ENCODE assay signal across 8 cellular contexts in the genomic region with DNA sequence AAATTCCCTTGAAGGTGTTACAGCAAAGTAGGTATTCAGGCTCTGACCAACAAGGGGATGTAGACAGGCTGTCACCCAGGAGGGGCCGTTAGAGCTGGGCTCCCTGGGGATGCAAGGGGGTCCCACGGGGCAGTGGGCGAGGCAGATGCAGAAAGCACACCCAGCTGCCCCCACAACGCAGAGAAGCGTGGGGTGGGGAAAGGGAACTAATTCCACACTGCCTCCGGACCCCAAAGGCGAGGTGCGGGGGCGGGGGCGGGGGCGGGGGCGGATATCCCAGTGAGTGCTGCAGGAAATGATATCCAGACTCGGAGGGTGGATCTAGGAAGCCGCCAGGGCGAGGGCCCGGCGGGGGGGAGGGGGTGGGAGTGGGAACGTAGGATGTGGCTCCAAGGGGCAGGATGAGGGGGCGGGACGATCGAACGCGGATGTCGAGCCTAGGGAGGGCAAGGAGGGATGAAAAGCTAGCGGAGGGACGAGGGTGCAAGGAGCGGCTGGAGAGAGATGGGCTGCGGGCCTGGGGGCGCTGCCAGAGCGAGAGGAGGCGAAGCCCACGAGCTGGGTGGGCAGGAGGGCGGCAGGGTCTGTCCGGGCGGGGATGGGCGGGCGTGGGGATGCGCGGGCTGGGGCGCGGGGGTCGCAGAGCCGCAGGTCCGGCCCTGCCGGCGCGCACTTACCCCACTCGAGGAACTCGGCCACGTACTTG. TPM values are rescaled to one million over a fixed set of nuclear protein-coding genes. Genes with fewer than 3 reads are reported as not detected.
DNase-seq lines count a peak whose midpoint lies in the region; ATAC-seq and TF ChIP-seq lines count a peak whose summit lies in the region.

No MANE protein-coding gene starts in this region.

- TF ChIP-seq CTCF in A673 (conservative IDR thresholded peaks at IDR 0.05; ENCODE audit: low read depth, low read length) (no peak), choroid plexus epithelial cell (conservative IDR thresholded peaks at IDR 0.05; ENCODE audit: low read depth, low read length) (no peak), testis (IDR thresholded peaks at IDR 0.05) (no peak)

- peaks cover 24% of the 10 kb centered on the region for H3K4me1 ChIP-seq in A673 (ENCODE audit: insufficient read depth, low read length, poor library complexity, severe bottlenecking)
- H3K4me1 ChIP-seq in testis, result peaks cover 28% of the 10 kb centered on the region

- H3K27me3 ChIP-seq in A673 (replicated peaks; ENCODE audit: insufficient read depth, low read depth, low read length, poor library complexity), result no peaks in the 10 kb centered on the region
- no peaks in the 10 kb centered on the region for H3K27me3 ChIP-seq in testis

- H3K36me3 ChIP-seq in A673 (ENCODE audit: insufficient read depth, low read length, poor library complexity, severe bottlenecking) (no peaks in the 10 kb centered on the region), testis (ENCODE audit: low read depth, missing control alignments) (no peaks in the 10 kb centered on the region)

- intact Hi-C loops in A673 (cut with micrococcal nuclease; ENCODE audit: unreplicated experiment), result no loop called here
- intact Hi-C loops in testis (cut with DNase I; ENCODE audit: low total_unique reads), result no loop called here

- peak; percentile 15 for ATAC-seq in GM19324 (IDR thresholded peaks at IDR 0.05; ENCODE audit: low FRiP score, unreplicated experiment)
- peak; percentile 40 for ATAC-seq in left lobe of liver

- POLR2A ChIA-PET in A673 (lab: Charles Lee; ENCODE audit: low non-redundant PET), result no interaction called here

- TF ChIP-seq POLR2A in testis (IDR thresholded peaks at IDR 0.05), result no peak

- 2 to 3% methylated on average over 29 to 43 of the region's 50 CpGs for WGBS in testis, 2 donors

- DNase-seq in A673 (ENCODE audit: low spot score) (peak; percentile 92), NCI-H510A treated with DMSO at 0.1 percent for 48 hours (lab: John Stamatoyannopoulos, UW) (peak; percentile 23), choroid plexus epithelial cell (ENCODE audit: low read depth) (peak; percentile 57), left lobe of liver (ENCODE audit: low spot score) (peak; percentile 76), testis (peak; percentile 85), retina (no peak), NCI-H446 treated with DMSO at 0.1 percent for 48 hours (lab: John Stamatoyannopoulos, UW) (no peak)

- H3K9me3 ChIP-seq in A673 (ENCODE audit: low read depth, low read length, poor library complexity, severe bottlenecking), result no peaks in the 10 kb centered on the region
- H3K9me3 ChIP-seq in testis, result no peaks in the 10 kb centered on the region

- peak overlapping the region; percentile 82 for H3K27ac ChIP-seq in A673 (ENCODE audit: low read depth, low read length, poor library complexity, severe bottlenecking)
- H3K27ac ChIP-seq in testis, result peak overlapping the region; percentile 94 to 95

- H3K4me3 ChIP-seq in A673 (ENCODE audit: low read depth, low read length, poor library complexity, severe bottlenecking) (peak overlapping the region; percentile 84), choroid plexus epithelial cell (ENCODE audit: low read depth, low read length) (peak overlapping the region; percentile 93), testis (peak overlapping the region; percentile 90 to 99)

- CTCF ChIA-PET in A673 (lab: Charles Lee), result no interaction called here

- no TSS peak for BruUV-seq in A673 (replicated peaks; lab: Mats Ljungman, UMichigan)

RNA-seq across cellular contexts. Expression of a gene that starts 0.9 kb away (rescaled TPM):
- total RNA-seq in A673 (2021) (103 and 106 TPM in 2 replicates), left lobe of liver (45.0 TPM), testis (100 to 1,000 TPM; 201 to 216 TPM)
- 90.3 TPM for polyA plus RNA-seq in testis (ENCODE audit: insufficient read depth, low read depth, low replicate concordance)

RNA-seq across cellular contexts. Expression of a gene that starts 27.5 kb away (rescaled TPM):
- 0.99 and 2.3 TPM in 2 replicates for total RNA-seq in A673 (2021)
- total RNA-seq in left lobe of liver, result not detected
- total RNA-seq in testis, result 1 to 10 TPM; 1.9 to 5.6 TPM
- polyA plus RNA-seq in testis (ENCODE audit: insufficient read depth, low read depth, low replicate concordance), result 3.9 TPM

RNA-seq across cellular contexts. Expression of a gene that starts 38.0 kb away (rescaled TPM):
- total RNA-seq in A673 (2021), result not detected in 2 replicates
- total RNA-seq in left lobe of liver, result 81.5 TPM
- total RNA-seq in testis, result 1 to 10 TPM; 1.0 to 2.4 TPM
- 2.4 TPM for polyA plus RNA-seq in testis (ENCODE audit: insufficient read depth, low read depth, low replicate concordance)

Comparison
In these comparisons a context has a peak if more than half of its experiments do, and no peak if none do; other contexts are left out.
1. DNase-seq: peak in A673 (single experiment), NCI-H510A treated with DMSO at 0.1 percent for 48 hours (single experiment), choroid plexus epithelial cell (single experiment), left lobe of liver (single experiment) and testis (single experiment); none in retina (single experiment) and NCI-H446 treated with DMSO at 0.1 percent for 48 hours (single experiment).
2. RNA of a gene that starts 38.0 kb away (total RNA-seq): 81.5 TPM in left lobe of liver (single experiment); 1.0 to 2.4 TPM in testis and not detected in A673; every median in the first group is over 10 times any median in the second.
3. Peak in every context shown above with its lines, with median percentiles within 50 percentile points of each other: H3K4me3 ChIP-seq.